In the genomic region with DNA sequence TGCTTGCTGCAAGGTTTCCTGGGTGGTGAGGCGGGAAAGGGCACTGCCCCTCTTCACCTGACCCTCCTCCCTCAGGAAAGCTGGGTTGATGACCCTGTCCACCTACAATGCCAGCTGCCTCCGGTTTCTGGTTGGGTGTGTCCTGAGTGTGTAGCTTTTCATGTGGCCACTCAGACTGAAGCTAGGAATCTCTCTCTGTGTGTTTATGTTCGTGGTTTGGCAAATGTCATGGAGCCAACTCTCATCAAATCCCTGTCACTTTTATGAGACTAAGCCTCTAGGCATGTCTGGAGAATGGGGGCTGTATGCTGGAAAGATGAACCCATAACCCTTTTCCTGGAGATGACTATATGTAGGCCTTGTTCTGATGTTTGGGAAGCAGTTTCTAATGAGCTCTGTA, we compare ENCODE assay signal across 1 cellular context.
TF ChIP-seq lines count a peak whose summit lies in the region.

No MANE protein-coding gene starts in this region.

TF ChIP-seq in SK-N-SH treated with all-trans-retinoic acid at 6 μM for 48 hours, 23 proteins besides CTCF, POLR2A, EP300 and RAD21:
- TF ChIP-seq, protein P1, sequence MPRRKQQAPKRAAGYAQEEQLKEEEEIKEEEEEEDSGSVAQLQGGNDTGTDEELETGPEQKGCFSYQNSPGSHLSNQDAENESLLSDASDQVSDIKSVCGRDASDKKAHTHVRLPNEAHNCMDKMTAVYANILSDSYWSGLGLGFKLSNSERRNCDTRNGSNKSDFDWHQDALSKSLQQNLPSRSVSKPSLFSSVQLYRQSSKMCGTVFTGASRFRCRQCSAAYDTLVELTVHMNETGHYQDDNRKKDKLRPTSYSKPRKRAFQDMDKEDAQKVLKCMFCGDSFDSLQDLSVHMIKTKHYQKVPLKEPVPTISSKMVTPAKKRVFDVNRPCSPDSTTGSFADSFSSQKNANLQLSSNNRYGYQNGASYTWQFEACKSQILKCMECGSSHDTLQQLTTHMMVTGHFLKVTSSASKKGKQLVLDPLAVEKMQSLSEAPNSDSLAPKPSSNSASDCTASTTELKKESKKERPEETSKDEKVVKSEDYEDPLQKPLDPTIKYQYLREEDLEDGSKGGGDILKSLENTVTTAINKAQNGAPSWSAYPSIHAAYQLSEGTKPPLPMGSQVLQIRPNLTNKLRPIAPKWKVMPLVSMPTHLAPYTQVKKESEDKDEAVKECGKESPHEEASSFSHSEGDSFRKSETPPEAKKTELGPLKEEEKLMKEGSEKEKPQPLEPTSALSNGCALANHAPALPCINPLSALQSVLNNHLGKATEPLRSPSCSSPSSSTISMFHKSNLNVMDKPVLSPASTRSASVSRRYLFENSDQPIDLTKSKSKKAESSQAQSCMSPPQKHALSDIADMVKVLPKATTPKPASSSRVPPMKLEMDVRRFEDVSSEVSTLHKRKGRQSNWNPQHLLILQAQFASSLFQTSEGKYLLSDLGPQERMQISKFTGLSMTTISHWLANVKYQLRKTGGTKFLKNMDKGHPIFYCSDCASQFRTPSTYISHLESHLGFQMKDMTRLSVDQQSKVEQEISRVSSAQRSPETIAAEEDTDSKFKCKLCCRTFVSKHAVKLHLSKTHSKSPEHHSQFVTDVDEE (CRISPR knock-in tag; IDR thresholded peaks at IDR 0.05): no peak
- TF ChIP-seq ZFP30 (CRISPR knock-in tag; IDR thresholded peaks at IDR 0.05) (no peak), ZNF70 (CRISPR knock-in tag; IDR thresholded peaks at IDR 0.05) (no peak), ZFP3 (CRISPR knock-in tag; IDR thresholded peaks at IDR 0.05) (no peak), TOX (CRISPR knock-in tag; IDR thresholded peaks at IDR 0.05; ENCODE audit: borderline replicate concordance) (no peak), OSR1 (CRISPR knock-in tag; IDR thresholded peaks at IDR 0.05) (no peak)
